1 cellular context compared by ENCODE assay signal in genomic region chr2:18125279-18125678, GRCh38.
TF ChIP-seq lines count a peak whose summit lies in the region.

No MANE protein-coding gene starts in this region.

TF ChIP-seq in SK-N-SH, 30 proteins besides CTCF, POLR2A, EP300 and RAD21 (continued from another document):
- TF ChIP-seq, protein P1, sequence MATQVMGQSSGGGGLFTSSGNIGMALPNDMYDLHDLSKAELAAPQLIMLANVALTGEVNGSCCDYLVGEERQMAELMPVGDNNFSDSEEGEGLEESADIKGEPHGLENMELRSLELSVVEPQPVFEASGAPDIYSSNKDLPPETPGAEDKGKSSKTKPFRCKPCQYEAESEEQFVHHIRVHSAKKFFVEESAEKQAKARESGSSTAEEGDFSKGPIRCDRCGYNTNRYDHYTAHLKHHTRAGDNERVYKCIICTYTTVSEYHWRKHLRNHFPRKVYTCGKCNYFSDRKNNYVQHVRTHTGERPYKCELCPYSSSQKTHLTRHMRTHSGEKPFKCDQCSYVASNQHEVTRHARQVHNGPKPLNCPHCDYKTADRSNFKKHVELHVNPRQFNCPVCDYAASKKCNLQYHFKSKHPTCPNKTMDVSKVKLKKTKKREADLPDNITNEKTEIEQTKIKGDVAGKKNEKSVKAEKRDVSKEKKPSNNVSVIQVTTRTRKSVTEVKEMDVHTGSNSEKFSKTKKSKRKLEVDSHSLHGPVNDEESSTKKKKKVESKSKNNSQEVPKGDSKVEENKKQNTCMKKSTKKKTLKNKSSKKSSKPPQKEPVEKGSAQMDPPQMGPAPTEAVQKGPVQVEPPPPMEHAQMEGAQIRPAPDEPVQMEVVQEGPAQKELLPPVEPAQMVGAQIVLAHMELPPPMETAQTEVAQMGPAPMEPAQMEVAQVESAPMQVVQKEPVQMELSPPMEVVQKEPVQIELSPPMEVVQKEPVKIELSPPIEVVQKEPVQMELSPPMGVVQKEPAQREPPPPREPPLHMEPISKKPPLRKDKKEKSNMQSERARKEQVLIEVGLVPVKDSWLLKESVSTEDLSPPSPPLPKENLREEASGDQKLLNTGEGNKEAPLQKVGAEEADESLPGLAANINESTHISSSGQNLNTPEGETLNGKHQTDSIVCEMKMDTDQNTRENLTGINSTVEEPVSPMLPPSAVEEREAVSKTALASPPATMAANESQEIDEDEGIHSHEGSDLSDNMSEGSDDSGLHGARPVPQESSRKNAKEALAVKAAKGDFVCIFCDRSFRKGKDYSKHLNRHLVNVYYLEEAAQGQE (IDR thresholded peaks at IDR 0.05; ENCODE audit: low read depth, low read length): no peak
- TF ChIP-seq CHD2 (IDR thresholded peaks at IDR 0.05; ENCODE audit: low read length, partially characterized antibody): peak; percentile 71
- TF ChIP-seq TAF1 (IDR thresholded peaks at IDR 0.05; ENCODE audit: borderline replicate concordance, low read depth, low read length): no peak
- TF ChIP-seq SIN3A (IDR thresholded peaks at IDR 0.05; ENCODE audit: borderline replicate concordance, low read depth, low read length): no peak
- no peak for TF ChIP-seq NFIC (IDR thresholded peaks at IDR 0.05; ENCODE audit: borderline replicate concordance)
- no peak for TF ChIP-seq FOXM1 (IDR thresholded peaks at IDR 0.05; ENCODE audit: low read depth)
- no peak for TF ChIP-seq FOSL2 (IDR thresholded peaks at IDR 0.05; ENCODE audit: borderline replicate concordance, low read depth)
